In genomic region chr7:5183155-5183554, GRCh38 we compare ENCODE assay signal across 20 cellular contexts. TPM values are rescaled to one million over a fixed set of nuclear protein-coding genes. Genes with fewer than 3 reads are reported as not detected.
DNase-seq lines count a peak whose midpoint lies in the region; TF ChIP-seq lines count a peak whose summit lies in the region.
"Had no signal": no experiment of that assay in that cellular context is flagged by ENCODE, and none has a peak within 500 bp of the region (broad histone marks: within the 10 kb centered on the region; RNA-seq: fewer than 3 reads in every experiment).

No MANE protein-coding gene starts in this region.

- H3K18ac ChIP-seq in trophoblast cell (ENCODE audit: low read length): no peak overlapping the region

- H3K27me3 Mint-ChIP-seq in MCF 10A (ENCODE audit: insufficient read depth, unreplicated experiment) (no peaks in the 10 kb centered on the region), HFFc6 (ENCODE audit: insufficient read depth) (peaks cover 12% of the 10 kb centered on the region)

- no peak overlapping the region for H3K14ac ChIP-seq in trophoblast cell (ENCODE audit: low read length)

- H2AK5ac ChIP-seq in trophoblast cell (ENCODE audit: low read length): no peak overlapping the region

- H3K27ac Mint-ChIP-seq in MCF 10A (ENCODE audit: low read depth, unreplicated experiment): no peak overlapping the region
- no peak overlapping the region for H3K27ac Mint-ChIP-seq in HFFc6
- H3K27ac Mint-ChIP-seq: CD4-positive, alpha-beta memory T cell; effector memory CD8-positive, alpha-beta T cell; mesothelial cell of epicardium; natural killer cell treated with Interleukin-12 subunit alpha and Interleukin-12 subunit beta and Interleukin-15 and Interleukin-18, amount 100 ng/mL, for 72 hours had no signal

- TF ChIP-seq CTCF in MCF 10A (IDR thresholded peaks at IDR 0.05; ENCODE audit: unreplicated experiment): no peak
- TF ChIP-seq CTCF in HFFc6 (IDR thresholded peaks at IDR 0.05): no peak

- no peak overlapping the region for H3K4me3 ChIP-seq in trophoblast cell (ENCODE audit: low read depth, low read length)
- H3K4me3 ChIP-seq: tibial artery had no signal

- BruUV-seq in MCF 10A (replicated peaks; lab: Mats Ljungman, UMichigan): no TSS peak

- POLR2A ChIA-PET in MCF 10A (lab: Yijun Ruan, JAX): no interaction called here

- H4K91ac ChIP-seq in trophoblast cell (ENCODE audit: low read depth, low read length): no peak overlapping the region

- H3K4me3 Mint-ChIP-seq in MCF 10A (ENCODE audit: unreplicated experiment) (no peak overlapping the region), HFFc6 (no peak overlapping the region)
- H3K4me3 Mint-ChIP-seq: CD4-positive, alpha-beta memory T cell; effector memory CD8-positive, alpha-beta T cell; mesothelial cell of epicardium; natural killer cell treated with Interleukin-12 subunit alpha and Interleukin-12 subunit beta and Interleukin-15 and Interleukin-18, amount 100 ng/mL, for 72 hours had no signal

- no peak overlapping the region for H2BK120ac ChIP-seq in trophoblast cell (ENCODE audit: insufficient read depth, low read length, poor library complexity)

- H3K9me3 Mint-ChIP-seq in MCF 10A (ENCODE audit: unreplicated experiment) (peaks cover 7% of the 10 kb centered on the region), HFFc6 (no peaks in the 10 kb centered on the region)
- H3K9me3 Mint-ChIP-seq: natural killer cell treated with Interleukin-12 subunit alpha and Interleukin-12 subunit beta and Interleukin-15 and Interleukin-18, amount 100 ng/mL, for 72 hours had no signal

- H3K79me2 ChIP-seq in trophoblast cell (ENCODE audit: control insufficient read depth, insufficient read depth, low read length, poor library complexity): no peaks in the 10 kb centered on the region

- WGBS in trophoblast cell (ENCODE audit: extremely low coverage, insufficient coverage, insufficient read length): no CpG with 5 or more reads among the region's 7 CpGs

- H3K4me1 Mint-ChIP-seq in MCF 10A (ENCODE audit: insufficient read depth, unreplicated experiment) (no peaks in the 10 kb centered on the region), HFFc6 (ENCODE audit: low read depth) (peaks cover 5% of the 10 kb centered on the region)
- H3K4me1 Mint-ChIP-seq: CD4-positive, alpha-beta memory T cell; mesothelial cell of epicardium had no signal

- H3K27ac ChIP-seq in trophoblast cell (ENCODE audit: low read depth, low read length): no peak overlapping the region
- H3K27ac ChIP-seq: tibial artery had no signal

- intact Hi-C loops in MCF 10A (cut with micrococcal nuclease): no loop called here

- CTCF ChIA-PET in MCF 10A (lab: Yijun Ruan, JAX): interaction anchor here (0.7 to 1.0 kb wide), 2 partner anchors 9 to 336 kb away, joined by 3 read pairs; no protein-coding TSS in a partner anchor

- peak overlapping the region; percentile 61 for H3K9ac ChIP-seq in trophoblast cell (ENCODE audit: low read length)

- no peaks in the 10 kb centered on the region for H3K4me1 ChIP-seq in trophoblast cell (ENCODE audit: control insufficient read depth in 1 of 2, insufficient read depth in 2 of 2, low read length in 2 of 2)
- H3K4me1 ChIP-seq: tibial artery had no signal

- H3K27me3 ChIP-seq in trophoblast cell (ENCODE audit: insufficient read depth, low read length): no peaks in the 10 kb centered on the region
- H3K27me3 ChIP-seq: tibial artery had no signal

- peak; percentile 7 for DNase-seq in HPDE6-E6E7 (ENCODE audit: extremely low spot score)
- peak; percentile 22 for DNase-seq in NCI-H2029 treated with DMSO at 0.1 percent for 48 hours (lab: John Stamatoyannopoulos, UW)
- peak; percentile 25 for DNase-seq in MCF 10A (ENCODE audit: unreplicated experiment)
- peak; percentile 78 to 88 for DNase-seq in trophoblast cell
- no peak for DNase-seq in SKM-1 (lab: John Stamatoyannopoulos, UW; ENCODE audit: unreplicated experiment)
- DNase-seq in stimulated activated CD4-positive, alpha-beta T cell treated with anti-CD3 and anti-CD28 coated beads, Interleukin-12 subunit alpha, Interleukin-12 subunit beta, amount 100 ng/mL, for 4 hours: no peak
- DNase-seq in HFFc6: no peak
- DNase-seq: activated CD4-positive, alpha-beta T cell treated with anti-CD3 and anti-CD28 coated beads for 1 hour; activated naive CD4-positive, alpha-beta T cell treated with anti-CD3 and anti-CD28 coated beads, Interleukin-2, amount 50 U/mL, for 16 hours; activated T-cell treated with anti-CD3 and anti-CD28 coated beads, Interleukin-2, amount 50 U/mL, for 48 hours; CD4-positive, alpha-beta memory T cell; effector memory CD8-positive, alpha-beta T cell; glutamatergic neuron; H7; NCI-H1092; stimulated activated CD4-positive, alpha-beta T cell treated with anti-CD3 and anti-CD28 coated beads, Interleukin-2, amount 100 ng/mL, for 24 hours; stimulated activated naive CD4-positive, alpha-beta T cell treated with Interleukin-2 at 50 U/mL for 16 hours had no signal

- no peak overlapping the region for H2AFZ ChIP-seq in trophoblast cell (ENCODE audit: insufficient read depth, low read length, poor library complexity)

- no peak overlapping the region for H3K23ac ChIP-seq in trophoblast cell (ENCODE audit: low read length)

- H2BK5ac ChIP-seq in trophoblast cell (ENCODE audit: low read depth, low read length, poor library complexity): no peak overlapping the region

- H3K4me2 ChIP-seq in trophoblast cell (ENCODE audit: low read length): no peak overlapping the region

- no peak overlapping the region for H4K12ac ChIP-seq in trophoblast cell (ENCODE audit: low read depth, low read length)

- no peaks in the 10 kb centered on the region for H3K79me1 ChIP-seq in trophoblast cell (ENCODE audit: low read length)

- no peak overlapping the region for H3K4ac ChIP-seq in trophoblast cell (ENCODE audit: low read depth, low read length)

- H3K36me3 Mint-ChIP-seq in MCF 10A (ENCODE audit: insufficient read depth, unreplicated experiment) (no peaks in the 10 kb centered on the region), HFFc6 (ENCODE audit: low read depth) (no peaks in the 10 kb centered on the region)
- H3K36me3 Mint-ChIP-seq: CD4-positive, alpha-beta memory T cell; mesothelial cell of epicardium; natural killer cell treated with Interleukin-12 subunit alpha and Interleukin-12 subunit beta and Interleukin-15 and Interleukin-18, amount 100 ng/mL, for 72 hours had no signal

- H3K9me3 ChIP-seq in trophoblast cell (ENCODE audit: insufficient read depth, low read depth, low read length): peaks cover 8% of the 10 kb centered on the region
- H3K9me3 ChIP-seq: tibial artery had no signal

- H3K36me3 ChIP-seq in trophoblast cell (ENCODE audit: control insufficient read depth in 1 of 2, insufficient read depth in 2 of 2, low read length in 2 of 2): no peaks in the 10 kb centered on the region
- H3K36me3 ChIP-seq: tibial artery had no signal

- no peak overlapping the region for H4K8ac ChIP-seq in trophoblast cell (ENCODE audit: low read depth, low read length)

- H2BK12ac ChIP-seq in trophoblast cell (ENCODE audit: low read length): no peak overlapping the region

RNA-seq across cellular contexts. Expression of gene WIPI2, which starts 6.9 kb away (rescaled TPM):
- total RNA-seq in MCF 10A (2022): 47.1 and 53.9 TPM in 2 replicates
- polyA plus RNA-seq in trophoblast cell (2013): 78.5 and 78.8 TPM in 2 replicates
- total RNA-seq in HFFc6 (2021; fragmentation: NEBNext Ultra II Directional; extraction: Animal tissue kit (Norgen Biotek cat#: 25700)): 10 to 100 TPM; 55.0 to 71.9 (median 59.2) TPM

Comparison
In these comparisons a context has a peak if more than half of its experiments do, and no peak if none do; other contexts are left out.
1. DNase-seq: peak in HPDE6-E6E7 (single experiment), NCI-H2029 treated with DMSO at 0.1 percent for 48 hours (single experiment), MCF 10A (single experiment) and trophoblast cell (2 of 2); none in SKM-1 (single experiment), stimulated activated CD4-positive, alpha-beta T cell treated with anti-CD3 and anti-CD28 coated beads, Interleukin-12 subunit alpha, Interleukin-12 subunit beta, amount 100 ng/mL, for 4 hours (single experiment) and HFFc6 (single experiment).